ENCODE assay signal across 9 cellular contexts in genomic region chr7:6558837-6559236, GRCh38. TPM values are rescaled to one million over a fixed set of nuclear protein-coding genes. Genes with fewer than 3 reads are reported as not detected.
A peak's percentile ranks its signal among the peaks of the same experiment; 100 is the strongest.
DNase-seq lines count a peak whose midpoint lies in the region; ATAC-seq and TF ChIP-seq lines count a peak whose summit lies in the region.
"Had no signal": no experiment of that assay in that cellular context is flagged by ENCODE, and none has a peak within 500 bp of the region (broad histone marks: within the 10 kb centered on the region; RNA-seq: fewer than 3 reads in every experiment).

No MANE protein-coding gene starts in this region.

- DNase-seq in activated CD4-positive, alpha-beta T cell treated with anti-CD3 and anti-CD28 coated beads for 36 hours, result peak; percentile 46
- no peak for DNase-seq in activated CD4-positive, alpha-beta T cell treated with anti-CD3 and anti-CD28 coated beads, Interleukin-2, amount 50 U/mL, for 4 hours
- peak; percentile 34 for DNase-seq in HT1080 (ENCODE audit: low read depth)
- DNase-seq in iris pigment epithelial cell (ENCODE audit: low read depth), result peak; percentile 35
- no peak for DNase-seq in ecto neural progenitor cell (ENCODE audit: low spot score)

- H3K27ac Mint-ChIP-seq in activated CD4-positive, alpha-beta T cell treated with anti-CD3 and anti-CD28 coated beads for 36 hours, result no peak overlapping the region
- H3K27ac Mint-ChIP-seq: activated naive CD4-positive, alpha-beta T cell treated with anti-CD3 and anti-CD28 coated beads, Interleukin-2, amount 50 U/mL, for 72 hours had no signal

- no peak overlapping the region for H3K4me3 Mint-ChIP-seq in activated CD4-positive, alpha-beta T cell treated with anti-CD3 and anti-CD28 coated beads for 36 hours

- intact Hi-C loops in activated CD4-positive, alpha-beta T cell treated with anti-CD3 and anti-CD28 coated beads for 36 hours (cut with DNase I, micrococcal nuclease), result no loop called here

- no peaks in the 10 kb centered on the region for H3K27me3 Mint-ChIP-seq in activated CD4-positive, alpha-beta T cell treated with anti-CD3 and anti-CD28 coated beads for 36 hours

- peaks cover 7% of the 10 kb centered on the region for H3K4me1 Mint-ChIP-seq in activated CD4-positive, alpha-beta T cell treated with anti-CD3 and anti-CD28 coated beads for 36 hours

- CTCF ChIA-PET in activated CD4-positive, alpha-beta T cell treated with anti-CD3 and anti-CD28 coated beads for 36 hours (lab: Charles Lee), result interaction anchor here (0.6 to 2.1 kb wide), 12 partner anchors 10 to 176 kb away, joined by 3 to 10 read pairs (median 4); no protein-coding TSS in a partner anchor

- no peaks in the 10 kb centered on the region for H3K36me3 Mint-ChIP-seq in activated CD4-positive, alpha-beta T cell treated with anti-CD3 and anti-CD28 coated beads for 36 hours (ENCODE audit: low read depth)
- H3K36me3 Mint-ChIP-seq: activated naive CD4-positive, alpha-beta T cell treated with anti-CD3 and anti-CD28 coated beads, Interleukin-2, amount 50 U/mL, for 72 hours had no signal

- POLR2A ChIA-PET in activated CD4-positive, alpha-beta T cell treated with anti-CD3 and anti-CD28 coated beads for 36 hours (lab: Charles Lee), result interaction anchor here (0.6 kb wide), 2 partner anchors 10 to 46 kb away, joined by 3 to 4 read pairs; no protein-coding TSS in a partner anchor

- no peaks in the 10 kb centered on the region for H3K9me3 Mint-ChIP-seq in activated CD4-positive, alpha-beta T cell treated with anti-CD3 and anti-CD28 coated beads for 36 hours (ENCODE audit: low read depth)
- H3K9me3 Mint-ChIP-seq: activated naive CD4-positive, alpha-beta T cell treated with anti-CD3 and anti-CD28 coated beads, Interleukin-2, amount 50 U/mL, for 72 hours had no signal

- ATAC-seq in activated CD4-positive, alpha-beta T cell treated with anti-CD3 and anti-CD28 coated beads for 36 hours, result peak; percentile 47
- ATAC-seq in SK-N-SH treated with all-trans-retinoic acid at 6 μM for 48 hours (peak; percentile 94), GM21737 (IDR thresholded peaks at IDR 0.05; ENCODE audit: unreplicated experiment) (no peak), HG02885 (IDR thresholded peaks at IDR 0.05; ENCODE audit: poor library complexity, unreplicated experiment) (no peak)

TF ChIP-seq in SK-N-SH treated with all-trans-retinoic acid at 6 μM for 48 hours, 23 proteins besides CTCF, POLR2A, EP300 and RAD21:
- TF ChIP-seq TOX (CRISPR knock-in tag; IDR thresholded peaks at IDR 0.05; ENCODE audit: borderline replicate concordance) (no peak), POU6F1 (CRISPR knock-in tag; IDR thresholded peaks at IDR 0.05; ENCODE audit: borderline replicate concordance, low read depth) (no peak), ZC3H10 (CRISPR knock-in tag; IDR thresholded peaks at IDR 0.05) (no peak), ZNF8 (CRISPR knock-in tag; IDR thresholded peaks at IDR 0.05) (no peak), ARNTL (CRISPR knock-in tag; IDR thresholded peaks at IDR 0.05; ENCODE audit: borderline replicate concordance, low read depth) (no peak), OSR1 (CRISPR knock-in tag; IDR thresholded peaks at IDR 0.05) (no peak), ESRRG (CRISPR knock-in tag; IDR thresholded peaks at IDR 0.05) (no peak), GLIS3 (CRISPR knock-in tag; IDR thresholded peaks at IDR 0.05) (no peak), PATZ1 (CRISPR knock-in tag; IDR thresholded peaks at IDR 0.05; ENCODE audit: borderline replicate concordance) (no peak), ZFP30 (CRISPR knock-in tag; IDR thresholded peaks at IDR 0.05) (no peak), PPARA (CRISPR knock-in tag; IDR thresholded peaks at IDR 0.05; ENCODE audit: borderline replicate concordance) (no peak), CSRNP3 (CRISPR knock-in tag; IDR thresholded peaks at IDR 0.05) (no peak), ZNF565 (CRISPR knock-in tag; conservative IDR thresholded peaks at IDR 0.05; ENCODE audit: low read depth) (no peak), BACH2 (CRISPR knock-in tag; IDR thresholded peaks at IDR 0.05; ENCODE audit: borderline replicate concordance) (no peak)

RNA-seq across cellular contexts. Expression of gene GRID2IP, which starts 7.6 kb away (rescaled TPM):
- total RNA-seq in activated CD4-positive, alpha-beta T cell treated with anti-CD3 and anti-CD28 coated beads for 36 hours, result under 1 TPM; 0.05 to 0.11 TPM
- not detected in 2 replicates for total RNA-seq in HT1080 (2014; rRNA removed; shearing (Covaris generic))
- not detected in 2 replicates for polyA plus RNA-seq in HT1080 (2015; cell fraction: cytosol; rRNA removed)
- not detected in 2 replicates for polyA plus RNA-seq in HT1080 (2015; cell fraction: nucleus; rRNA removed)

RNA-seq across cellular contexts. Expression of gene ZDHHC4, which starts 18.4 kb away (rescaled TPM):
- total RNA-seq in activated CD4-positive, alpha-beta T cell treated with anti-CD3 and anti-CD28 coated beads for 36 hours, result 10 to 100 TPM; 30.1 to 34.1 TPM
- total RNA-seq in HT1080 (2014; rRNA removed; shearing (Covaris generic)), result 41.7 and 55.9 TPM in 2 replicates
- polyA plus RNA-seq in HT1080 (2015; cell fraction: cytosol; rRNA removed), result 57.7 and 60.0 TPM in 2 replicates
- 34.2 and 36.1 TPM in 2 replicates for polyA plus RNA-seq in HT1080 (2015; cell fraction: nucleus; rRNA removed)

RNA-seq across cellular contexts. Expression of gene INTS15, which starts 31.0 kb away (rescaled TPM):
- 10 to 100 TPM; 27.8 to 31.8 TPM for total RNA-seq in activated CD4-positive, alpha-beta T cell treated with anti-CD3 and anti-CD28 coated beads for 36 hours
- 30.5 and 38.1 TPM in 2 replicates for total RNA-seq in HT1080 (2014; rRNA removed; shearing (Covaris generic))
- polyA plus RNA-seq in HT1080 (2015; cell fraction: cytosol; rRNA removed), result 31.5 and 34.7 TPM in 2 replicates
- 31.5 and 38.1 TPM in 2 replicates for polyA plus RNA-seq in HT1080 (2015; cell fraction: nucleus; rRNA removed)

RNA-seq across cellular contexts. Expression of gene ZNF853, which starts 56.6 kb away (rescaled TPM):
- 1 to 10 TPM; 1.2 to 1.3 TPM for total RNA-seq in activated CD4-positive, alpha-beta T cell treated with anti-CD3 and anti-CD28 coated beads for 36 hours
- 0.88 and 1.0 TPM in 2 replicates for total RNA-seq in HT1080 (2014; rRNA removed; shearing (Covaris generic))
- 1.1 and 1.4 TPM in 2 replicates for polyA plus RNA-seq in HT1080 (2015; cell fraction: cytosol; rRNA removed)
- 0.57 and 0.68 TPM in 2 replicates for polyA plus RNA-seq in HT1080 (2015; cell fraction: nucleus; rRNA removed)

Comparison
In these comparisons a context has a peak if more than half of its experiments do, and no peak if none do; other contexts are left out.
1. DNase-seq: peak in activated CD4-positive, alpha-beta T cell treated with anti-CD3 and anti-CD28 coated beads for 36 hours (single experiment), HT1080 (single experiment) and iris pigment epithelial cell (single experiment); none in activated CD4-positive, alpha-beta T cell treated with anti-CD3 and anti-CD28 coated beads, Interleukin-2, amount 50 U/mL, for 4 hours (0 of 2) and ecto neural progenitor cell (single experiment).
2. ATAC-seq: peak in activated CD4-positive, alpha-beta T cell treated with anti-CD3 and anti-CD28 coated beads for 36 hours (single experiment) and SK-N-SH treated with all-trans-retinoic acid at 6 μM for 48 hours (single experiment); none in GM21737 (single experiment) and HG02885 (single experiment).